ENCODE assay signal across 9 cellular contexts in the genomic region with DNA sequence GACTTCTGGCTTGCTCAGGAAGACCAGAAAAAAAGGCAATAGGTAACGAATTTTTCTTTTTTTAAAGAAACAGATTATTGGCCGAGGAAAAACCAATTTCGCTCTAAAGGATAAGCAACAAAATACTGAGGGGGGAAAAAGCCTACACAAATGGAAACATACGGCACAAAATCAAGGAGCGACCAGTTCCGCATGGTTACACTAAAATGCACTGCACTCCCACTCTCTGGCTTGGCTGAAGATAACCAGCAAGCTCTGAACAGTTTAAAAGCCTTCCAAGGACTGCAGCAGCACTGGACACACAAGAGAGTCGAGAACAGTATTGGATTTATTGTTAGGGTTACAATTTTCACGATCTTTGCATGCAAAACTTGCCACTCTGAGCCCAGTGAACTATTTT. TPM values are rescaled to one million over a fixed set of nuclear protein-coding genes. Genes with fewer than 3 reads are reported as not detected.
A peak's percentile ranks its signal among the peaks of the same experiment; 100 is the strongest.
DNase-seq lines count a peak whose midpoint lies in the region; ATAC-seq, FAIRE-seq and TF ChIP-seq lines count a peak whose summit lies in the region.
"Had no signal": no experiment of that assay in that cellular context is flagged by ENCODE, and none has a peak within 500 bp of the region (broad histone marks: within the 10 kb centered on the region; RNA-seq: fewer than 3 reads in every experiment).

No MANE protein-coding gene starts in this region.

- H3K4me3 Mint-ChIP-seq in activated naive CD4-positive, alpha-beta T cell treated with anti-CD3 and anti-CD28 coated beads, Interleukin-2, amount 50 U/mL, for 24 hours, result peak overlapping the region; percentile 61
- H3K4me3 Mint-ChIP-seq in activated naive CD8-positive, alpha-beta T cell treated with anti-CD3 and anti-CD28 coated beads, Interleukin-2, amount 10 ng/mL, durations not matched to agents 7 days and 5 days, result peak overlapping the region; percentile 46

- H3K9me3 Mint-ChIP-seq in activated naive CD4-positive, alpha-beta T cell treated with anti-CD3 and anti-CD28 coated beads, Interleukin-2, amount 50 U/mL, for 24 hours, result no peaks in the 10 kb centered on the region
- no peaks in the 10 kb centered on the region for H3K9me3 Mint-ChIP-seq in activated naive CD8-positive, alpha-beta T cell treated with anti-CD3 and anti-CD28 coated beads, Interleukin-2, amount 10 ng/mL, durations not matched to agents 7 days and 5 days

- POLR2A ChIA-PET in activated naive CD8-positive, alpha-beta T cell treated with anti-CD3 and anti-CD28 coated beads, Interleukin-2, amount 10 ng/mL, durations not matched to agents 7 days and 5 days (lab: Charles Lee), result interaction anchor here (0.6 kb wide), 1 partner anchor 9 kb away, joined by 3 read pairs; no protein-coding TSS in a partner anchor

- no peaks in the 10 kb centered on the region for H3K9me3 ChIP-seq in tibial artery
- no peaks in the 10 kb centered on the region for H3K9me3 ChIP-seq in MG63

- H3K27ac ChIP-seq in tibial artery, result peak overlapping the region in 1 of 2 donors; percentile 41

- peaks cover 5% of the 10 kb centered on the region for H3K4me1 Mint-ChIP-seq in activated naive CD4-positive, alpha-beta T cell treated with anti-CD3 and anti-CD28 coated beads, Interleukin-2, amount 50 U/mL, for 24 hours
- H3K4me1 Mint-ChIP-seq in activated naive CD8-positive, alpha-beta T cell treated with anti-CD3 and anti-CD28 coated beads, Interleukin-2, amount 10 ng/mL, durations not matched to agents 7 days and 5 days, result peaks cover 3% of the 10 kb centered on the region

- no peak for DNase-seq in activated naive CD4-positive, alpha-beta T cell (lab: John Stamatoyannopoulos, UW)
- DNase-seq in activated naive CD8-positive, alpha-beta T cell treated with anti-CD3 and anti-CD28 coated beads, Interleukin-2, amount 10 ng/mL, durations not matched to agents 7 days and 5 days, result no peak
- DNase-seq in left kidney (ENCODE audit: low read depth, low spot score) (peak; percentile 72), tibial artery (no peak), GM12891 (ENCODE audit: insufficient read length, low spot score) (no peak), MG63 (no peak)
- DNase-seq in activated effector memory CD4-positive, alpha-beta T cell treated with Interleukin-2 at 50 U/mL for 16 hours, result no peak
- DNase-seq: NCI-H226 had no signal

- FAIRE-seq in GM12891 (lab: Jason Lieb, UNC), result no peak

- no peak for ATAC-seq in activated naive CD8-positive, alpha-beta T cell treated with anti-CD3 and anti-CD28 coated beads, Interleukin-2, amount 10 ng/mL, durations not matched to agents 7 days and 5 days (ENCODE audit: low read depth)

- TF ChIP-seq CTCF in tibial artery (IDR thresholded peaks at IDR 0.05), result no peak

- H3K4me1 ChIP-seq in tibial artery, result peaks cover 0 to 20% (median 8%) of the 10 kb centered on the region in 4 donors

- TF ChIP-seq POLR2A in GM12891 (IDR thresholded peaks at IDR 0.05; ENCODE audit: low read depth, low read length), result no peak

- peaks cover 0 to 2% of the 10 kb centered on the region in 2 donors for H3K27me3 ChIP-seq in tibial artery
- peaks cover 20% of the 10 kb centered on the region for H3K27me3 ChIP-seq in MG63

- intact Hi-C loops in tibial artery (cut with DNase I; ENCODE audit: low total_unique reads), result no loop called here

- H3K36me3 ChIP-seq in tibial artery (peaks cover 8 to 14% (median 11%) of the 10 kb centered on the region in 3 donors), MG63 (no peaks in the 10 kb centered on the region)

- peaks cover 24% of the 10 kb centered on the region for H3K27me3 Mint-ChIP-seq in activated naive CD4-positive, alpha-beta T cell treated with anti-CD3 and anti-CD28 coated beads, Interleukin-2, amount 50 U/mL, for 24 hours
- peaks cover 51% of the 10 kb centered on the region for H3K27me3 Mint-ChIP-seq in activated naive CD8-positive, alpha-beta T cell treated with anti-CD3 and anti-CD28 coated beads, Interleukin-2, amount 10 ng/mL, durations not matched to agents 7 days and 5 days

- peaks cover 1% of the 10 kb centered on the region for H3K36me3 Mint-ChIP-seq in activated naive CD4-positive, alpha-beta T cell treated with anti-CD3 and anti-CD28 coated beads, Interleukin-2, amount 50 U/mL, for 24 hours
- H3K36me3 Mint-ChIP-seq in activated naive CD8-positive, alpha-beta T cell treated with anti-CD3 and anti-CD28 coated beads, Interleukin-2, amount 10 ng/mL, durations not matched to agents 7 days and 5 days, result no peaks in the 10 kb centered on the region

- H3K27ac Mint-ChIP-seq in activated naive CD4-positive, alpha-beta T cell treated with anti-CD3 and anti-CD28 coated beads, Interleukin-2, amount 50 U/mL, for 24 hours, result no peak overlapping the region
- H3K27ac Mint-ChIP-seq in activated naive CD8-positive, alpha-beta T cell treated with anti-CD3 and anti-CD28 coated beads, Interleukin-2, amount 10 ng/mL, durations not matched to agents 7 days and 5 days, result no peak overlapping the region

- H3K4me3 ChIP-seq in tibial artery (peak overlapping the region; percentile 72 to 81), MG63 (no peak overlapping the region)

TF ChIP-seq in GM12891, 5 proteins besides CTCF, POLR2A, EP300 and RAD21:
- TF ChIP-seq POU2F2 (IDR thresholded peaks at IDR 0.05; ENCODE audit: low read depth, low read length) (no peak), TAF1 (IDR thresholded peaks at IDR 0.05; ENCODE audit: low read depth, low read length) (no peak), POLR2AphosphoS5 (IDR thresholded peaks at IDR 0.05; ENCODE audit: low read depth, low read length) (no peak), SPI1 (IDR thresholded peaks at IDR 0.05; ENCODE audit: low read depth, low read length) (no peak), PAX5 (IDR thresholded peaks at IDR 0.05; ENCODE audit: insufficient read depth, low read length, severe bottlenecking) (no peak)

RNA-seq across cellular contexts. Expression of a gene that starts 0.9 kb away (rescaled TPM):
- under 1 TPM; 0.14 to 0.48 TPM for total RNA-seq in activated naive CD8-positive, alpha-beta T cell treated with anti-CD3 and anti-CD28 coated beads, Interleukin-2, amount 10 ng/mL, durations not matched to agents 7 days and 5 days
- 0.10 TPM for polyA plus RNA-seq in GM12891 (2012; ENCODE audit: low read depth, missing spikeins)
- not detected in 2 replicates for total RNA-seq in MG63 (2014; rRNA removed; shearing (Covaris generic); ENCODE audit: low replicate concordance)
